In genomic region chr7:2802082-2802481, GRCh38 we compare ENCODE assay signal across 12 cellular contexts. TPM values are rescaled to one million over a fixed set of nuclear protein-coding genes. Genes with fewer than 3 reads are reported as not detected.
DNase-seq lines count a peak whose midpoint lies in the region; ATAC-seq and TF ChIP-seq lines count a peak whose summit lies in the region.
"Had no signal": no experiment of that assay in that cellular context is flagged by ENCODE, and none has a peak within 500 bp of the region (broad histone marks: within the 10 kb centered on the region; RNA-seq: fewer than 3 reads in every experiment).

No MANE protein-coding gene starts in this region.

- WGBS in SK-N-SH (ENCODE audit: low lambda C conversion rate), result 47% methylated on average over 2 of the region's 2 CpGs
- 100% methylated on average over 1 of the region's 2 CpGs; no CpG with 5 or more reads in 1 of the 2 donors for WGBS in neuronal stem cell (ENCODE audit: extremely low coverage in 2 of 2, insufficient read length in 2 of 2, insufficient replicate concordance in 1 of 2), 2 donors

- H2BK12ac ChIP-seq in neuronal stem cell (ENCODE audit: low read length), result no peak overlapping the region

- H3K4me2 ChIP-seq in HCT116 (ENCODE audit: low read length) (peak overlapping the region; percentile 39), SK-N-SH (peak overlapping the region; percentile 63), fibroblast of lung (ENCODE audit: extremely low read depth, insufficient read depth, low read length) (peak overlapping the region; percentile 93), neuronal stem cell (ENCODE audit: insufficient read depth, low read length, poor library complexity, severe bottlenecking) (no peak overlapping the region)

- H3K9me2 ChIP-seq in HCT116 (ENCODE audit: insufficient read depth), result no peaks in the 10 kb centered on the region
- H3K9me2 ChIP-seq in SK-N-SH, result no peaks in the 10 kb centered on the region

- peaks cover 4% of the 10 kb centered on the region for H3K79me1 ChIP-seq in neuronal stem cell (ENCODE audit: low read depth, low read length)

- no peak overlapping the region for H3K4me3 ChIP-seq in HCT116 (replicated peaks in 1 of 2; ENCODE audit: low read depth in 1 of 2, low read length in 2 of 2)
- H3K4me3 ChIP-seq in SK-N-SH (ENCODE audit: low read depth in 2 of 2, low read length in 1 of 2), result peak overlapping the region in 1 of 2 experiments; percentile 26; a peak in 1 of 4 replicates
- peak overlapping the region in 3 of 4 experiments; percentile 13 to 38 (median 34) for H3K4me3 ChIP-seq in fibroblast of lung (replicated peaks in 1 of 4; ENCODE audit: control extremely low read depth in 1 of 4, insufficient read depth in 1 of 4, low read depth in 3 of 4, low read length in 4 of 4)
- no peak overlapping the region for H3K4me3 ChIP-seq in neuronal stem cell (ENCODE audit: low read length in 2 of 2)
- H3K4me3 ChIP-seq: spleen had no signal

- H3K27ac Mint-ChIP-seq in stimulated activated memory B cell treated with anti-CD40 and anti-IgM and Interleukin-4, amounts not matched to agents 10 μg/mL and 1 μg/mL and 100 μg/mL, for 72 hours, result peak overlapping the region; percentile 37
- H3K27ac Mint-ChIP-seq: activated naive CD4-positive, alpha-beta T cell treated with anti-CD3 and anti-CD28 coated beads, Interleukin-2, amount 50 U/mL, for 24 hours had no signal

- RAD21 ChIA-PET in HCT116 (lab: Charles Lee; ENCODE audit: low non-redundant PET in 1 of 2, low total read pairs in 2 of 2, uncharacterized antibody in 2 of 2, unreplicated experiment in 2 of 2), result no interaction called here

- TF ChIP-seq EP300 in SK-N-SH (IDR thresholded peaks at IDR 0.05; ENCODE audit: borderline replicate concordance in 1 of 2, low read depth in 1 of 2, low read length in 1 of 2), result no peak

- DNase-seq in HCT116 (ENCODE audit: low read depth, low spot score) (no peak), SK-N-SH (no peak), fibroblast of lung (ENCODE audit: low read depth in 2 of 2) (peak; percentile 70 to 73), neuronal stem cell (ENCODE audit: low spot score) (no peak)
- DNase-seq: effector CD4-positive, alpha-beta T cell; naive thymus-derived CD4-positive, alpha-beta T cell; NCI-H1436 had no signal

- H3K9ac ChIP-seq in HCT116 (ENCODE audit: low read length) (no peak overlapping the region), SK-N-SH (peak overlapping the region; percentile 16; the same call in 1 of the 2 replicates), fibroblast of lung (ENCODE audit: insufficient read depth, low read length) (no peak overlapping the region), neuronal stem cell (ENCODE audit: low read depth, low read length, poor library complexity) (no peak overlapping the region)

- no peak overlapping the region for H4K91ac ChIP-seq in neuronal stem cell (ENCODE audit: low read depth, low read length, poor library complexity)

- H3K23ac ChIP-seq in neuronal stem cell (ENCODE audit: low read depth, low read length, poor library complexity), result no peak overlapping the region

- H3K9me3 Mint-ChIP-seq in stimulated activated memory B cell treated with anti-CD40 and anti-IgM and Interleukin-4, amounts not matched to agents 10 μg/mL and 1 μg/mL and 100 μg/mL, for 72 hours, result no peaks in the 10 kb centered on the region
- H3K9me3 Mint-ChIP-seq: activated naive CD4-positive, alpha-beta T cell treated with anti-CD3 and anti-CD28 coated beads, Interleukin-2, amount 50 U/mL, for 24 hours had no signal

- H3K27me3 ChIP-seq in HCT116 (ENCODE audit: insufficient read depth, low read length) (no peaks in the 10 kb centered on the region), SK-N-SH (ENCODE audit: insufficient read depth) (no peaks in the 10 kb centered on the region), fibroblast of lung (ENCODE audit: control insufficient read depth, insufficient read depth, low read length) (no peaks in the 10 kb centered on the region), neuronal stem cell (ENCODE audit: control insufficient read depth in 3 of 3, insufficient read depth in 3 of 3, low read depth in 1 of 3, low read length in 3 of 3) (no peaks in the 10 kb centered on the region)
- H3K27me3 ChIP-seq: spleen had no signal

- H2BK120ac ChIP-seq in neuronal stem cell (ENCODE audit: low read depth, low read length), result no peak overlapping the region

- no peak overlapping the region for H3K18ac ChIP-seq in neuronal stem cell (ENCODE audit: low read length)

- H3K27ac ChIP-seq in HCT116 (ENCODE audit: low read depth, low read length), result no peak overlapping the region
- peak overlapping the region in 1 of 2 experiments; percentile 68; a peak in 2 of 4 replicates for H3K27ac ChIP-seq in SK-N-SH (ENCODE audit: low read depth in 2 of 2, low read length in 1 of 2)
- H3K27ac ChIP-seq in fibroblast of lung (ENCODE audit: insufficient read depth, low read length), result peak overlapping the region; percentile 96
- H3K27ac ChIP-seq in neuronal stem cell (replicated peaks; ENCODE audit: low read length), result no peak overlapping the region

- H3K79me2 ChIP-seq in HCT116 (ENCODE audit: insufficient read depth, low read length) (peaks cover 73% of the 10 kb centered on the region), SK-N-SH (ENCODE audit: insufficient read depth) (peaks cover 95% of the 10 kb centered on the region), fibroblast of lung (ENCODE audit: control insufficient read depth, insufficient read depth, low read length) (peaks cover 86% of the 10 kb centered on the region)

- CTCF ChIA-PET in HCT116 (lab: Charles Lee) (interaction anchor here (0.9 kb wide), 1 partner anchor 64 kb away, joined by 3 read pairs; no protein-coding TSS in a partner anchor), SK-N-SH (lab: Yijun Ruan, JAX) (interaction anchor here (1.3 to 4.2 kb wide), 2 partner anchors 11 to 41 kb away, joined by 7 to 17 read pairs; no protein-coding TSS in a partner anchor)

- intact Hi-C loops in HCT116 (cut with micrococcal nuclease), result no loop called here

- TF ChIP-seq CTCF in HCT116 (IDR thresholded peaks at IDR 0.05 in 2 of 3, conservative IDR thresholded peaks at IDR 0.05 in 1 of 3; ENCODE audit: borderline replicate concordance in 1 of 3, insufficient read depth in 1 of 3, low read depth in 2 of 3, low read length in 2 of 3), result no peak
- no peak for TF ChIP-seq CTCF in SK-N-SH (IDR thresholded peaks at IDR 0.05)
- TF ChIP-seq CTCF in fibroblast of lung (conservative IDR thresholded peaks at IDR 0.05 in 1 of 2, IDR thresholded peaks at IDR 0.05 in 1 of 2; ENCODE audit: low read depth in 1 of 2, low read length in 2 of 2), result no peak

- H2AFZ ChIP-seq in HCT116 (ENCODE audit: low read depth, low read length, poor library complexity, severe bottlenecking), result no peak overlapping the region
- no peak overlapping the region for H2AFZ ChIP-seq in SK-N-SH (ENCODE audit: low read depth)
- H2AFZ ChIP-seq in fibroblast of lung (ENCODE audit: low read length), result no peak overlapping the region
- H2AFZ ChIP-seq in neuronal stem cell (ENCODE audit: low read length), result no peak overlapping the region

- no peak overlapping the region for H3K14ac ChIP-seq in neuronal stem cell (ENCODE audit: low read length)

- no peaks in the 10 kb centered on the region for H3K27me3 Mint-ChIP-seq in stimulated activated memory B cell treated with anti-CD40 and anti-IgM and Interleukin-4, amounts not matched to agents 10 μg/mL and 1 μg/mL and 100 μg/mL, for 72 hours
- H3K27me3 Mint-ChIP-seq: activated naive CD4-positive, alpha-beta T cell treated with anti-CD3 and anti-CD28 coated beads, Interleukin-2, amount 50 U/mL, for 24 hours; naive thymus-derived CD4-positive, alpha-beta T cell had no signal

- H4K20me1 ChIP-seq in HCT116 (ENCODE audit: insufficient read depth) (peaks cover 8% of the 10 kb centered on the region; the same call in 1 of the 2 replicates), SK-N-SH (ENCODE audit: insufficient read depth) (peaks cover 28% of the 10 kb centered on the region), fibroblast of lung (ENCODE audit: control insufficient read depth, extremely low read depth, insufficient read depth, low read length) (no peaks in the 10 kb centered on the region)

- POLR2A ChIA-PET in HCT116 (lab: Charles Lee), result no interaction called here
- POLR2A ChIA-PET in SK-N-SH (lab: Yijun Ruan, JAX), result no interaction called here

- no peak for TF ChIP-seq POLR2A in HCT116 (IDR thresholded peaks at IDR 0.05; ENCODE audit: borderline replicate concordance, extremely low read depth, insufficient read depth, insufficient read length)

- peaks cover 14% of the 10 kb centered on the region for H3F3A ChIP-seq in SK-N-SH (replicated peaks; ENCODE audit: insufficient read depth)

- no peak overlapping the region for H4K8ac ChIP-seq in neuronal stem cell (ENCODE audit: low read depth, low read length)

- peaks cover 5% of the 10 kb centered on the region for H3K36me3 Mint-ChIP-seq in stimulated activated memory B cell treated with anti-CD40 and anti-IgM and Interleukin-4, amounts not matched to agents 10 μg/mL and 1 μg/mL and 100 μg/mL, for 72 hours

- H3K4ac ChIP-seq in neuronal stem cell (ENCODE audit: low read length), result no peak overlapping the region

- no peak overlapping the region for H2AK5ac ChIP-seq in neuronal stem cell (ENCODE audit: low read depth, low read length)

- H3K4me3 Mint-ChIP-seq in stimulated activated memory B cell treated with anti-CD40 and anti-IgM and Interleukin-4, amounts not matched to agents 10 μg/mL and 1 μg/mL and 100 μg/mL, for 72 hours, result no peak overlapping the region

- ATAC-seq in HCT116 (no peak), GM21717 (IDR thresholded peaks at IDR 0.05; ENCODE audit: unreplicated experiment) (no peak), HG02973 (IDR thresholded peaks at IDR 0.05; ENCODE audit: unreplicated experiment) (no peak)
- no peak for ATAC-seq in stimulated activated memory B cell treated with anti-CD40 and anti-IgM and Interleukin-4, amounts not matched to agents 10 μg/mL and 1 μg/mL and 100 μg/mL, for 72 hours
- ATAC-seq: naive thymus-derived CD4-positive, alpha-beta T cell had no signal

- H3K4me1 ChIP-seq in HCT116 (ENCODE audit: control insufficient read depth in 1 of 2, insufficient read depth in 2 of 2, low read length in 2 of 2) (peaks cover 20 to 26% of the 10 kb centered on the region in 2 experiments), SK-N-SH (ENCODE audit: control insufficient read depth in 1 of 2, insufficient read depth in 2 of 2, low read depth in 1 of 2, low read length in 1 of 2) (peaks cover 17 to 22% of the 10 kb centered on the region in 2 experiments), fibroblast of lung (ENCODE audit: control insufficient read depth, extremely low read depth, insufficient read depth, low read length) (peaks cover 30% of the 10 kb centered on the region), neuronal stem cell (ENCODE audit: control insufficient read depth in 2 of 2, insufficient read depth in 1 of 2, low read depth in 1 of 2, low read length in 2 of 2) (peaks cover 3 to 10% of the 10 kb centered on the region in 2 donors)

- H3K36me3 ChIP-seq in HCT116 (ENCODE audit: control insufficient read depth in 1 of 2, insufficient read depth in 2 of 2, low read length in 2 of 2), result no peaks in the 10 kb centered on the region
- no peaks in the 10 kb centered on the region for H3K36me3 ChIP-seq in SK-N-SH (replicated peaks in 1 of 2; ENCODE audit: control insufficient read depth in 1 of 2, insufficient read depth in 2 of 2, low read length in 1 of 2)
- H3K36me3 ChIP-seq in fibroblast of lung (ENCODE audit: control insufficient read depth, insufficient read depth, low read length), result no peaks in the 10 kb centered on the region
- H3K36me3 ChIP-seq in neuronal stem cell (replicated peaks in 1 of 2; ENCODE audit: control insufficient read depth in 2 of 2, insufficient read depth in 2 of 2, low read length in 2 of 2), result no peaks in the 10 kb centered on the region
- H3K36me3 ChIP-seq: spleen had no signal

- peaks cover 70% of the 10 kb centered on the region for H3K4me1 Mint-ChIP-seq in stimulated activated memory B cell treated with anti-CD40 and anti-IgM and Interleukin-4, amounts not matched to agents 10 μg/mL and 1 μg/mL and 100 μg/mL, for 72 hours

- no TSS peak for BruUV-seq in HCT116 (replicated peaks; lab: Mats Ljungman, UMichigan)

- H2BK5ac ChIP-seq in neuronal stem cell (ENCODE audit: low read length), result no peak overlapping the region

- H3K9me3 ChIP-seq in HCT116 (ENCODE audit: control insufficient read depth in 1 of 2, insufficient read depth in 1 of 2, low read depth in 1 of 2, low read length in 2 of 2) (no peaks in the 10 kb centered on the region), SK-N-SH (no peaks in the 10 kb centered on the region), fibroblast of lung (ENCODE audit: control insufficient read depth, insufficient read depth, low read depth, low read length) (no peaks in the 10 kb centered on the region), neuronal stem cell (replicated peaks in 1 of 2; ENCODE audit: control insufficient read depth in 2 of 2, insufficient read depth in 1 of 2, low read depth in 1 of 2, low read length in 2 of 2) (peaks cover 0 to 3% of the 10 kb centered on the region in 2 donors)
- H3K9me3 ChIP-seq: spleen had no signal

- no peak for TF ChIP-seq RAD21 in HCT116 (IDR thresholded peaks at IDR 0.05; ENCODE audit: low read depth)
- no peak for TF ChIP-seq RAD21 in SK-N-SH (IDR thresholded peaks at IDR 0.05; ENCODE audit: low read length)

- H2BK15ac ChIP-seq in neuronal stem cell (ENCODE audit: low read length), result no peak overlapping the region

RNA-seq across cellular contexts. Expression of gene GNA12, which starts 42.0 kb away (rescaled TPM):
- total RNA-seq in HCT116 (2021; ENCODE audit: unreplicated experiment) (32.6 TPM), fibroblast of lung (23.1 and 36.2 TPM in 2 replicates)
- 20.6 and 29.2 TPM in 2 replicates for polyA plus RNA-seq in HCT116 (2012)
- polyA plus RNA-seq in SK-N-SH (2012; rRNA removed) (55.3 and 64.8 TPM in 2 replicates), fibroblast of lung (119 and 137 TPM in 2 replicates)
- 39.3 and 56.9 TPM in 2 replicates for polyA plus RNA-seq in SK-N-SH (2012; cell fraction: cytosol; rRNA removed)
- polyA plus RNA-seq in SK-N-SH (2012; cell fraction: nucleus; rRNA removed), result 41.0 and 50.4 TPM in 2 replicates
- 87.8 and 89.1 TPM in 2 replicates for polyA plus RNA-seq in fibroblast of lung (2012)
- polyA minus RNA-seq in fibroblast of lung (ENCODE audit: low replicate concordance), result 174 and 188 TPM in 2 replicates
- 37.0 TPM for polyA plus RNA-seq in neuronal stem cell (2013, experiment 1 of 2)
- polyA plus RNA-seq in neuronal stem cell (2013, experiment 2 of 2), result 36.5 TPM

Comparison
In these comparisons a context has a peak if more than half of its experiments do, and no peak if none do; other contexts are left out.
1. DNase-seq: peak in fibroblast of lung (2 of 2); none in HCT116 (single experiment), SK-N-SH (single experiment) and neuronal stem cell (single experiment).
2. H3K4me3 ChIP-seq: peak in fibroblast of lung (3 of 4); none in HCT116 (0 of 2) and neuronal stem cell (0 of 2).
3. Of the 11 proteins assayed by ChIP-seq in both SK-N-SH and HCT116: peak only in SK-N-SH: JUND; only in HCT116: none; in both: none; in neither: 10.